Comparison of ENCODE assay signal across 12 cellular contexts in the genomic region with DNA sequence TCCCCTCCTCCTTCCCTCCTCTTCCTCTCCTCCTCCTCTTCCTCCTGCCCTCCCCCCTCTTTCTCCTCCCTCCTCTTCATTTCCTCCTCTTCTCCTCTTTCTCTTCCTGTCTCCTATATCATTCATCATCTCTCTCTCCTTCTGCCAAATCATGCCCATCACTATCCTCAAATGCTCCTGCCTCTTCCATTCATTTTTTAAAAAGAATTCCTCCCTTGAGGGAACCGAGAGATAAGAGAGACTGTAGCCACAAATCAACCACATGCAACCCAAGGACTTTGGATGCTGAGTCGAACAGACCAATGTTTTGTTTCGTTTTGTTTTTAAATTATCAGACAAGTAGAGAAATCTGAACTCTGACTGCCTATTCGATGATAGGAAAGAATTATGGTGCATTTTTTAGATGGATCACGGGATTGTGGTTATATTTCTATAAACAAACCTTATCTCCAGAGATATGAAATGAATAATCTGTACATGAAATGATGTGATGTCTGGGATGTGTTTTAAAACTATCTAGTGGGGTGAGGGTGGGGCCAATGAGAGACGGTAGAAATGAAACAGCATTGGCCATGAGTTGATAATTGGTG. TPM values are rescaled to one million over a fixed set of nuclear protein-coding genes. Genes with fewer than 3 reads are reported as not detected.
DNase-seq lines count a peak whose midpoint lies in the region; ATAC-seq, FAIRE-seq and TF ChIP-seq lines count a peak whose summit lies in the region.
"Had no signal": no experiment of that assay in that cellular context is flagged by ENCODE, and none has a peak within 500 bp of the region (broad histone marks: within the 10 kb centered on the region; RNA-seq: fewer than 3 reads in every experiment).

No MANE protein-coding gene starts in this region.

- H4K20me1 ChIP-seq in HepG2 (ENCODE audit: insufficient read depth, low read length), result no peaks in the 10 kb centered on the region

- H3K9me3 ChIP-seq in HepG2 (ENCODE audit: low read length), result peaks cover 8% of the 10 kb centered on the region
- no peaks in the 10 kb centered on the region for H3K9me3 ChIP-seq in right lobe of liver
- H3K9me3 ChIP-seq in uterus, result no peaks in the 10 kb centered on the region

- no peak for FAIRE-seq in HepG2 (lab: Jason Lieb, UNC)

- POLR2A ChIA-PET in HepG2 (lab: Yijun Ruan, JAX), result no interaction called here

- no peaks in the 10 kb centered on the region for H3K27me3 ChIP-seq in HepG2 (ENCODE audit: control insufficient read depth in 1 of 2, insufficient read depth in 2 of 2, low read length in 2 of 2)
- no peaks in the 10 kb centered on the region for H3K27me3 ChIP-seq in right lobe of liver
- no peaks in the 10 kb centered on the region for H3K27me3 ChIP-seq in uterus

- no peak overlapping the region for H3K9ac ChIP-seq in HepG2 (ENCODE audit: insufficient read depth, low read depth, low read length)

- H3K36me3 ChIP-seq in HepG2 (replicated peaks in 1 of 2; ENCODE audit: control insufficient read depth in 1 of 2, insufficient read depth in 2 of 2, low read length in 2 of 2), result no peaks in the 10 kb centered on the region
- no peaks in the 10 kb centered on the region for H3K36me3 ChIP-seq in right lobe of liver
- no peaks in the 10 kb centered on the region for H3K36me3 ChIP-seq in uterus

- no peak overlapping the region for H3K4me2 ChIP-seq in HepG2 (ENCODE audit: low read depth, low read length)

- no peaks in the 10 kb centered on the region for H3K4me1 ChIP-seq in HepG2 (ENCODE audit: insufficient read depth, low read length)
- H3K4me1 ChIP-seq in right lobe of liver, result no peaks in the 10 kb centered on the region
- H3K4me1 ChIP-seq in uterus, result no peaks in the 10 kb centered on the region

- H3K4me3 ChIP-seq in HepG2 (replicated peaks in 1 of 3; ENCODE audit: insufficient read depth in 1 of 3, low read depth in 2 of 3, low read length in 3 of 3) (no peak overlapping the region), right lobe of liver (no peak overlapping the region), uterus (no peak overlapping the region)

- in situ Hi-C loops in HepG2 (cut with HindIII; ENCODE audit: extremely low pct_ligation_motif_present, low pct_unique_long_range_greater_than_20kb), result no loop called here

- H3K79me2 ChIP-seq in HepG2 (ENCODE audit: insufficient read depth, low read length), result no peaks in the 10 kb centered on the region

- no peak for TF ChIP-seq RAD21 in HepG2 (CRISPR knock-in tag; IDR thresholded peaks at IDR 0.05)

- intact Hi-C loops in HepG2 (cut with micrococcal nuclease; ENCODE audit: unreplicated experiment) (no loop called here), right lobe of liver (cut with DNase I) (no loop called here), uterus (cut with DNase I; ENCODE audit: low total_unique reads) (no loop called here)

- TF ChIP-seq EP300 in HepG2 (IDR thresholded peaks at IDR 0.05; ENCODE audit: low read depth in 2 of 2, low read length in 2 of 2) (no peak), HepG2 (CRISPR knock-in tag; IDR thresholded peaks at IDR 0.05; ENCODE audit: borderline replicate concordance) (no peak)

- H2AFZ ChIP-seq in HepG2 (ENCODE audit: low read length), result no peak overlapping the region

- 2% methylated on average over 6 of the region's 6 CpGs for WGBS in HepG2 (ENCODE audit: low lambda C conversion rate)
- 30% methylated on average over 6 of the region's 6 CpGs for WGBS in right lobe of liver (ENCODE audit: insufficient coverage, low coverage, low lambda C conversion rate, missing lambda C conversion rate)

- CTCF ChIA-PET in HepG2 (lab: Yijun Ruan, JAX; ENCODE audit: low intra/inter-chr PET ratio, low total read pairs), result no interaction called here

- ATAC-seq in HepG2, result no peak
- no peak for ATAC-seq in right lobe of liver
- no peak for ATAC-seq in HG03139 (IDR thresholded peaks at IDR 0.05; ENCODE audit: unreplicated experiment)

- TF ChIP-seq CTCF in HepG2 (CRISPR knock-in tag; IDR thresholded peaks at IDR 0.05) (no peak), right lobe of liver (IDR thresholded peaks at IDR 0.05) (no peak), VCaP (conservative IDR thresholded peaks at IDR 0.05) (no peak), uterus (IDR thresholded peaks at IDR 0.05) (no peak)

- TF ChIP-seq POLR2A in HepG2 (IDR thresholded peaks at IDR 0.05; ENCODE audit: insufficient read depth in 1 of 2, low read depth in 2 of 2, low read length in 2 of 2) (no peak), right lobe of liver (IDR thresholded peaks at IDR 0.05) (no peak), uterus (IDR thresholded peaks at IDR 0.05) (no peak)

- DNase-seq in HepG2 (ENCODE audit: low spot score) (no peak), right lobe of liver (no peak), fibroblast of peridontal ligament (ENCODE audit: extremely low read depth) (peak; percentile 87), uterus (no peak), GM19238 (ENCODE audit: insufficient read length, low spot score) (no peak), occipital lobe (lab: John Stamatoyannopoulos, UW) (no peak)
- DNase-seq: NCI-H1092, RPMI8226 had no signal

- H3K27ac ChIP-seq in HepG2 (ENCODE audit: extremely low read length, insufficient read depth, low read length), result no peak overlapping the region
- no peak overlapping the region for H3K27ac ChIP-seq in right lobe of liver
- peak overlapping the region; percentile 94 for H3K27ac ChIP-seq in VCaP
- H3K27ac ChIP-seq in uterus, result peak overlapping the region; percentile 37 to 55

- no TSS peak for BruUV-seq in HepG2 (replicated peaks; lab: Mats Ljungman, UMichigan)

TF ChIP-seq in HepG2, 621 proteins besides CTCF, POLR2A, EP300 and RAD21 (continues in another document):
- no peak for TF ChIP-seq ZBTB7B (CRISPR knock-in tag; IDR thresholded peaks at IDR 0.05)
- peak; percentile 1 for TF ChIP-seq PCBP2 (optimal IDR thresholded peaks at IDR 0.05; ENCODE audit: low read depth, low read length, poor library complexity, severe bottlenecking)

RNA-seq across cellular contexts. Expression of a gene that starts 9.5 kb away (rescaled TPM):
- total RNA-seq in HepG2 (2016; rRNA removed; fragmentation: Illumina TruSeq; extraction: Trizol), result 0.04 TPM in 1 of 2 replicates, not detected in the other
- total RNA-seq in HepG2 (2016; cell fraction: cytosol; rRNA removed; fragmentation: Illumina TruSeq; extraction: Trizol; ENCODE audit: low read depth), result not detected in 2 replicates
- total RNA-seq in HepG2 (2016; cell fraction: insoluble cytoplasmic fraction; rRNA removed; fragmentation: Illumina TruSeq; extraction: Trizol), result not detected in 2 replicates
- 0.09 TPM in 1 of 2 replicates, not detected in the other for total RNA-seq in HepG2 (2016; cell fraction: membrane; rRNA removed; fragmentation: Illumina TruSeq; extraction: Trizol)
- not detected in 2 replicates for total RNA-seq in HepG2 (2016; cell fraction: nucleus; rRNA removed; fragmentation: Illumina TruSeq; extraction: Trizol)
- 0.03 and 0.08 TPM in 2 replicates for polyA plus RNA-seq in HepG2 (2011; rRNA removed)
- 0.07 and 0.08 TPM in 2 replicates for polyA plus RNA-seq in HepG2 (2011; cell fraction: cytosol; rRNA removed)
- polyA plus RNA-seq in HepG2 (2011; cell fraction: nucleus; rRNA removed), result not detected in 2 replicates
- polyA plus RNA-seq in HepG2 (2012), result 0.17 TPM in 1 of 2 replicates, not detected in the other
- polyA plus RNA-seq in HepG2 (2016; cell fraction: cytosol; fragmentation: Illumina TruSeq; extraction: Trizol; ENCODE audit: low read depth), result 0.05 TPM in 1 of 2 replicates, not detected in the other
- not detected in 2 replicates for polyA plus RNA-seq in HepG2 (2016; cell fraction: insoluble cytoplasmic fraction; fragmentation: Illumina TruSeq; extraction: Trizol; ENCODE audit: low read depth)
- polyA plus RNA-seq in HepG2 (2016; cell fraction: membrane; fragmentation: Illumina TruSeq; extraction: Trizol; ENCODE audit: low read depth), result not detected in 2 replicates
- polyA plus RNA-seq in HepG2 (2016; cell fraction: nucleus; fragmentation: Illumina TruSeq; extraction: Trizol; ENCODE audit: insufficient read depth, low read depth), result not detected in 2 replicates
- polyA minus RNA-seq in HepG2 (2011; rRNA and poly(A)+ RNA removed; ENCODE audit: low replicate concordance), result not detected in 2 replicates
- not detected in 2 replicates for polyA minus RNA-seq in HepG2 (2011; cell fraction: cytosol; rRNA and poly(A)+ RNA removed)
- polyA minus RNA-seq in HepG2 (2011; cell fraction: nucleus; rRNA and poly(A)+ RNA removed), result not detected in 2 replicates
- total RNA-seq in right lobe of liver, result under 1 TPM in 4 of 6 experiments, not detected in 2; 0.12 to 0.25 (median 0.17) TPM
- 1 to 10 TPM in 1 of 4 donors, under 1 TPM in 1, not detected in 2; 0.90 to 1.2 TPM for total RNA-seq in uterus
- total RNA-seq in occipital lobe, result not detected
- total RNA-seq: activated CD8-positive, alpha-beta memory T cell treated with anti-CD3 and anti-CD28 coated beads for 36 hours; kidney epithelial cell had no signal

RNA-seq across cellular contexts. Expression of a gene that starts 26.5 kb away (rescaled TPM):
- total RNA-seq in HepG2 (2016; rRNA removed; fragmentation: Illumina TruSeq; extraction: Trizol) (0.71 and 1.6 TPM in 2 replicates), right lobe of liver (1 to 10 TPM; 3.7 to 7.3 (median 6.4) TPM), uterus (10 to 100 TPM in 3 of 4 donors, 1 to 10 TPM in 1; 2.0 to 28.1 (median 20.5) TPM), occipital lobe (9.8 TPM)
- 0.53 and 1.5 TPM in 2 replicates for total RNA-seq in HepG2 (2016; cell fraction: cytosol; rRNA removed; fragmentation: Illumina TruSeq; extraction: Trizol; ENCODE audit: low read depth)
- total RNA-seq in HepG2 (2016; cell fraction: insoluble cytoplasmic fraction; rRNA removed; fragmentation: Illumina TruSeq; extraction: Trizol), result 0.74 and 2.4 TPM in 2 replicates
- total RNA-seq in HepG2 (2016; cell fraction: membrane; rRNA removed; fragmentation: Illumina TruSeq; extraction: Trizol), result 1.6 and 3.0 TPM in 2 replicates
- 1.6 and 2.1 TPM in 2 replicates for total RNA-seq in HepG2 (2016; cell fraction: nucleus; rRNA removed; fragmentation: Illumina TruSeq; extraction: Trizol)
- 0.55 and 0.56 TPM in 2 replicates for polyA plus RNA-seq in HepG2 (2011; rRNA removed)
- polyA plus RNA-seq in HepG2 (2011; cell fraction: cytosol; rRNA removed), result 0.27 and 0.38 TPM in 2 replicates
- 3.6 and 3.7 TPM in 2 replicates for polyA plus RNA-seq in HepG2 (2011; cell fraction: nucleus; rRNA removed)
- 2.4 and 4.0 TPM in 2 replicates for polyA plus RNA-seq in HepG2 (2012)
- polyA plus RNA-seq in HepG2 (2016; cell fraction: cytosol; fragmentation: Illumina TruSeq; extraction: Trizol; ENCODE audit: low read depth), result 0.26 and 0.28 TPM in 2 replicates
- 2.0 and 2.8 TPM in 2 replicates for polyA plus RNA-seq in HepG2 (2016; cell fraction: insoluble cytoplasmic fraction; fragmentation: Illumina TruSeq; extraction: Trizol; ENCODE audit: low read depth)
- polyA plus RNA-seq in HepG2 (2016; cell fraction: membrane; fragmentation: Illumina TruSeq; extraction: Trizol; ENCODE audit: low read depth), result 0.53 and 0.64 TPM in 2 replicates
- polyA plus RNA-seq in HepG2 (2016; cell fraction: nucleus; fragmentation: Illumina TruSeq; extraction: Trizol; ENCODE audit: insufficient read depth, low read depth), result 10.6 and 11.0 TPM in 2 replicates
- polyA minus RNA-seq in HepG2 (2011; rRNA and poly(A)+ RNA removed; ENCODE audit: low replicate concordance), result 3.3 and 3.8 TPM in 2 replicates
- polyA minus RNA-seq in HepG2 (2011; cell fraction: cytosol; rRNA and poly(A)+ RNA removed), result 1.1 and 1.7 TPM in 2 replicates
- polyA minus RNA-seq in HepG2 (2011; cell fraction: nucleus; rRNA and poly(A)+ RNA removed), result 4.5 and 4.6 TPM in 2 replicates

Comparison
In these comparisons a context has a peak if more than half of its experiments do, and no peak if none do; other contexts are left out.
1. H3K27ac ChIP-seq: peak in VCaP (single experiment) and uterus (2 of 2); none in HepG2 (single experiment) and right lobe of liver (0 of 3).